23 cellular contexts compared by ENCODE assay signal in genomic region chr16:66058181-66058580, GRCh38.
DNase-seq lines count a peak whose midpoint lies in the region; TF ChIP-seq lines count a peak whose summit lies in the region.
"Had no signal": no experiment of that assay in that cellular context is flagged by ENCODE, and none has a peak within 500 bp of the region (broad histone marks: within the 10 kb centered on the region; RNA-seq: fewer than 3 reads in every experiment).

No MANE protein-coding gene starts in this region.

- TF ChIP-seq CTCF in fibroblast of lung (conservative IDR thresholded peaks at IDR 0.05 in 1 of 2, IDR thresholded peaks at IDR 0.05 in 1 of 2; ENCODE audit: low read depth in 1 of 2, low read length in 2 of 2), result no peak
- no peak for TF ChIP-seq CTCF in osteoblast (IDR thresholded peaks at IDR 0.05; ENCODE audit: extremely low read depth, low read depth, low read length)
- TF ChIP-seq CTCF in tibial artery (IDR thresholded peaks at IDR 0.05), result no peak
- TF ChIP-seq CTCF in stomach (IDR thresholded peaks at IDR 0.05), result no peak

- H3K4me2 ChIP-seq in fibroblast of lung (ENCODE audit: extremely low read depth, insufficient read depth, low read length) (peak overlapping the region; percentile 58), osteoblast (ENCODE audit: insufficient read depth, low read length) (peak overlapping the region; percentile 46)
- H3K4me2 ChIP-seq: neural progenitor cell, SK-N-SH had no signal

- peak; percentile 24 for DNase-seq in DMS79 (lab: John Stamatoyannopoulos, UW)
- peak; percentile 89 for DNase-seq in adipocyte (ENCODE audit: low read depth)
- DNase-seq in fibroblast of lung (ENCODE audit: low read depth in 2 of 2), result peak; percentile 82 to 89
- peak; percentile 74 for DNase-seq in osteoblast (ENCODE audit: insufficient read length, low spot score, missing footprints)
- no peak for DNase-seq in tibial artery
- DNase-seq in caudate nucleus (lab: John Stamatoyannopoulos, UW), result no peak
- no peak for DNase-seq in stomach
- no peak for DNase-seq in activated CD4-positive, CD25-positive, alpha-beta regulatory T cell (lab: John Stamatoyannopoulos, UW)
- DNase-seq: activated gamma-delta T cell; BE2C; NCI-H1048; NCI-H1694 treated with DMSO at 0.1 percent for 48 hours; NCI-H2171 treated with DMSO at 0.1 percent for 48 hours; NCI-H524 treated with DMSO at 0.1 percent for 48 hours; sigmoid colon; SK-N-SH; stimulated activated naive CD8-positive, alpha-beta T cell treated with anti-CD3 and anti-CD28 coated beads, Interleukin-15, Interleukin-2, amounts not matched to agents 100 U/mL and 50 U/mL, for 24 hours; T-helper 17 cell; thyroid gland had no signal

- H3K4me3 ChIP-seq in adipocyte (ENCODE audit: low read length), result no peak overlapping the region
- no peak overlapping the region for H3K4me3 ChIP-seq in fibroblast of lung (replicated peaks in 1 of 4; ENCODE audit: control extremely low read depth in 1 of 4, insufficient read depth in 1 of 4, low read depth in 3 of 4, low read length in 4 of 4)
- H3K4me3 ChIP-seq in osteoblast (ENCODE audit: insufficient read depth, low read length), result no peak overlapping the region
- H3K4me3 ChIP-seq in tibial artery, result no peak overlapping the region
- H3K4me3 ChIP-seq in stomach, result no peak overlapping the region
- H3K4me3 ChIP-seq: cardiac muscle cell, lung, neural progenitor cell, sigmoid colon, thyroid gland had no signal

- no peaks in the 10 kb centered on the region for H3K79me2 ChIP-seq in fibroblast of lung (ENCODE audit: control insufficient read depth, insufficient read depth, low read length)
- H3K79me2 ChIP-seq in osteoblast (ENCODE audit: insufficient read depth, low read length), result no peaks in the 10 kb centered on the region

- no peaks in the 10 kb centered on the region for H3K27me3 ChIP-seq in adipocyte (replicated peaks; ENCODE audit: control insufficient read depth, insufficient read depth, low read length)
- no peaks in the 10 kb centered on the region for H3K27me3 ChIP-seq in fibroblast of lung (ENCODE audit: control insufficient read depth, insufficient read depth, low read length)
- peaks cover 3% of the 10 kb centered on the region for H3K27me3 ChIP-seq in osteoblast (ENCODE audit: insufficient read depth, low read length)
- no peaks in the 10 kb centered on the region for H3K27me3 ChIP-seq in tibial artery
- H3K27me3 ChIP-seq in stomach, result peaks cover 0 to 7% (median 0%) of the 10 kb centered on the region in 3 donors
- H3K27me3 ChIP-seq: BE2C, cardiac muscle cell, neural progenitor cell, sigmoid colon, thyroid gland had no signal

- no peak overlapping the region for H3K9ac ChIP-seq in adipocyte (ENCODE audit: low read length)
- H3K9ac ChIP-seq in fibroblast of lung (ENCODE audit: insufficient read depth, low read length), result no peak overlapping the region
- H3K9ac ChIP-seq: neural progenitor cell, SK-N-SH had no signal

- H3K4me1 ChIP-seq in adipocyte (ENCODE audit: control insufficient read depth, insufficient read depth, low read length), result no peaks in the 10 kb centered on the region
- H3K4me1 ChIP-seq in fibroblast of lung (ENCODE audit: control insufficient read depth, extremely low read depth, insufficient read depth, low read length), result peaks cover 7% of the 10 kb centered on the region
- H3K4me1 ChIP-seq in osteoblast (ENCODE audit: insufficient read depth, low read length), result peaks cover 9% of the 10 kb centered on the region
- H3K4me1 ChIP-seq in tibial artery, result no peaks in the 10 kb centered on the region
- no peaks in the 10 kb centered on the region for H3K4me1 ChIP-seq in stomach
- H3K4me1 ChIP-seq: BE2C, neural progenitor cell, thyroid gland had no signal

- intact Hi-C loops in tibial artery (cut with DNase I; ENCODE audit: low total_unique reads) (no loop called here), stomach (cut with DNase I; ENCODE audit: low total_unique reads) (no loop called here)

- TF ChIP-seq POLR2A in stomach (IDR thresholded peaks at IDR 0.05), result no peak

- H3K36me3 ChIP-seq in adipocyte (ENCODE audit: control insufficient read depth, insufficient read depth, low read length, severe bottlenecking) (no peaks in the 10 kb centered on the region), fibroblast of lung (ENCODE audit: control insufficient read depth, insufficient read depth, low read length) (no peaks in the 10 kb centered on the region), osteoblast (ENCODE audit: insufficient read depth, low read length) (no peaks in the 10 kb centered on the region), tibial artery (no peaks in the 10 kb centered on the region), stomach (no peaks in the 10 kb centered on the region)
- H3K36me3 ChIP-seq: BE2C, cardiac muscle cell, neural progenitor cell, sigmoid colon, thyroid gland had no signal

- no peak for TF ChIP-seq EP300 in stomach (IDR thresholded peaks at IDR 0.05)

- H3K9me3 ChIP-seq in adipocyte (ENCODE audit: control insufficient read depth, low read length) (no peaks in the 10 kb centered on the region), fibroblast of lung (ENCODE audit: control insufficient read depth, insufficient read depth, low read depth, low read length) (no peaks in the 10 kb centered on the region), osteoblast (ENCODE audit: low read depth, low read length) (no peaks in the 10 kb centered on the region), tibial artery (no peaks in the 10 kb centered on the region), stomach (no peaks in the 10 kb centered on the region)
- H3K9me3 ChIP-seq: BE2C, sigmoid colon, SK-N-SH, thyroid gland had no signal

- H3K27ac ChIP-seq in fibroblast of lung (ENCODE audit: insufficient read depth, low read length) (no peak overlapping the region), osteoblast (ENCODE audit: low read depth, low read length) (no peak overlapping the region), tibial artery (no peak overlapping the region), caudate nucleus (ENCODE audit: low read depth, low read length) (no peak overlapping the region), stomach (no peak overlapping the region)
- H3K27ac ChIP-seq: cardiac muscle cell, neural progenitor cell, RWPE1, sigmoid colon, thyroid gland had no signal

- H4K20me1 ChIP-seq in fibroblast of lung (ENCODE audit: control insufficient read depth, extremely low read depth, insufficient read depth, low read length) (no peaks in the 10 kb centered on the region), osteoblast (ENCODE audit: insufficient read depth, low read length) (no peaks in the 10 kb centered on the region)

- 63 to 81% (median 74%) methylated on average over 7 of the region's 7 CpGs for WGBS in stomach, 5 donors

- H2AFZ ChIP-seq in fibroblast of lung (ENCODE audit: low read length) (no peak overlapping the region), osteoblast (ENCODE audit: low read length) (peak overlapping the region; percentile 53)
- H2AFZ ChIP-seq: neural progenitor cell had no signal

Comparison
In these comparisons a context has a peak if more than half of its experiments do, and no peak if none do; other contexts are left out.
1. DNase-seq: peak in DMS79 (single experiment), adipocyte (single experiment), fibroblast of lung (2 of 2) and osteoblast (single experiment); none in tibial artery (0 of 2), caudate nucleus (0 of 61), stomach (single experiment) and activated CD4-positive, CD25-positive, alpha-beta regulatory T cell (0 of 4).